Comparison of ENCODE assay signal across 8 cellular contexts in genomic region chrX:129678176-129678880, GRCh38. TPM values are rescaled to one million over a fixed set of nuclear protein-coding genes. Genes with fewer than 3 reads are reported as not detected.
A peak's percentile ranks its signal among the peaks of the same experiment; 100 is the strongest.
DNase-seq lines count a peak whose midpoint lies in the region; ATAC-seq and TF ChIP-seq lines count a peak whose summit lies in the region.

No MANE protein-coding gene starts in this region.

- CTCF ChIA-PET in A673 (lab: Charles Lee) = no interaction called here

- ATAC-seq in GM18868 (IDR thresholded peaks at IDR 0.05; ENCODE audit: unreplicated experiment) (peak; percentile 74), body of pancreas (peak; percentile 97), HG03095 (IDR thresholded peaks at IDR 0.05; ENCODE audit: unreplicated experiment) (no peak)

- no peaks in the 10 kb centered on the region for H3K36me3 Mint-ChIP-seq in T-helper 2 cell treated with Interferon-gamma antibody and Interleukin-4, amounts not matched to agents 5 μg/mL and 100 μg/mL, for 36 hours (ENCODE audit: low read depth)
- H3K36me3 Mint-ChIP-seq in immature natural killer cell = peaks cover 0 to 4% (median 0%) of the 10 kb centered on the region in 3 donors

- TF ChIP-seq POLR2A in body of pancreas (IDR thresholded peaks at IDR 0.05) = peak in 2 of 3 donors; percentile 58 to 67

- H3K9me3 Mint-ChIP-seq in T-helper 2 cell treated with Interferon-gamma antibody and Interleukin-4, amounts not matched to agents 5 μg/mL and 100 μg/mL, for 36 hours = no peaks in the 10 kb centered on the region
- peaks cover 0 to 2% (median 0%) of the 10 kb centered on the region in 6 donors for H3K9me3 Mint-ChIP-seq in immature natural killer cell

- H3K4me3 Mint-ChIP-seq in T-helper 2 cell treated with Interferon-gamma antibody and Interleukin-4, amounts not matched to agents 5 μg/mL and 100 μg/mL, for 36 hours = peak overlapping the region; percentile 57
- H3K4me3 Mint-ChIP-seq in immature natural killer cell = peak overlapping the region; percentile 64 to 81 (median 75)

- H3K27me3 ChIP-seq in A673 (replicated peaks; ENCODE audit: insufficient read depth, low read depth, low read length, poor library complexity) = no peaks in the 10 kb centered on the region
- no peaks in the 10 kb centered on the region for H3K27me3 ChIP-seq in body of pancreas

- H3K4me3 ChIP-seq in A673 (ENCODE audit: low read depth, low read length, poor library complexity, severe bottlenecking) (peak overlapping the region; percentile 16), body of pancreas (peak overlapping the region in 1 of 2 donors; percentile 2)

- peak; percentile 26 for DNase-seq in A673 (ENCODE audit: low spot score)
- peak; percentile 79 for DNase-seq in M059J (ENCODE audit: low read depth)
- DNase-seq in T-helper 2 cell treated with Interferon-gamma antibody and Interleukin-4, amounts not matched to agents 5 μg/mL and 100 μg/mL, for 36 hours (ENCODE audit: low spot score) = peak; percentile 9
- peak; percentile 58 to 77 (median 64) for DNase-seq in body of pancreas
- peak; percentile 50 to 63 (median 62) for DNase-seq in immature natural killer cell
- peak; percentile 27 for DNase-seq in stimulated activated CD4-positive, alpha-beta T cell treated with anti-CD3 and anti-CD28 coated beads, Interleukin-1b, Interleukin-23, amount 100 ng/mL, for 48 hours

- TF ChIP-seq CTCF in A673 (conservative IDR thresholded peaks at IDR 0.05; ENCODE audit: low read depth, low read length) (peak; percentile 31; the same call in 1 of the 2 replicates), body of pancreas (IDR thresholded peaks at IDR 0.05) (peak in 5 of 7 experiments; percentile 11 to 57 (median 21))

- intact Hi-C loops in A673 (cut with micrococcal nuclease; ENCODE audit: unreplicated experiment) (no loop called here), body of pancreas (cut with DNase I) (no loop called here)

- H3K27ac ChIP-seq in A673 (ENCODE audit: low read depth, low read length, poor library complexity, severe bottlenecking) = no peak overlapping the region
- peak overlapping the region; percentile 75 to 89 (median 84) for H3K27ac ChIP-seq in body of pancreas

- 20% methylated on average over 9 of the region's 49 CpGs; no CpG with 5 or more reads in 1 of the 2 donors for WGBS in body of pancreas, 2 donors

- peaks cover 14% of the 10 kb centered on the region for H3K27me3 Mint-ChIP-seq in T-helper 2 cell treated with Interferon-gamma antibody and Interleukin-4, amounts not matched to agents 5 μg/mL and 100 μg/mL, for 36 hours (ENCODE audit: low read depth)
- H3K27me3 Mint-ChIP-seq in immature natural killer cell (ENCODE audit: low read depth in 3 of 3) = peaks cover 1 to 11% (median 4%) of the 10 kb centered on the region in 3 donors

- BruUV-seq in A673 (replicated peaks; lab: Mats Ljungman, UMichigan) = no TSS peak

- POLR2A ChIA-PET in A673 (lab: Charles Lee; ENCODE audit: low non-redundant PET) = no interaction called here

- no peaks in the 10 kb centered on the region for H3K9me3 ChIP-seq in A673 (ENCODE audit: low read depth, low read length, poor library complexity, severe bottlenecking)
- H3K9me3 ChIP-seq in body of pancreas = no peaks in the 10 kb centered on the region

- no peak overlapping the region for H3K27ac Mint-ChIP-seq in T-helper 2 cell treated with Interferon-gamma antibody and Interleukin-4, amounts not matched to agents 5 μg/mL and 100 μg/mL, for 36 hours
- H3K27ac Mint-ChIP-seq in immature natural killer cell = peak overlapping the region; percentile 54 to 83 (median 81)

- H3K36me3 ChIP-seq in A673 (ENCODE audit: insufficient read depth, low read length, poor library complexity, severe bottlenecking) (no peaks in the 10 kb centered on the region), body of pancreas (replicated peaks in 1 of 2; ENCODE audit: insufficient read depth in 1 of 2, low read depth in 2 of 2) (no peaks in the 10 kb centered on the region)

- H3K4me1 Mint-ChIP-seq in T-helper 2 cell treated with Interferon-gamma antibody and Interleukin-4, amounts not matched to agents 5 μg/mL and 100 μg/mL, for 36 hours (ENCODE audit: low read depth) = peaks cover 7% of the 10 kb centered on the region
- peaks cover 13 to 14% of the 10 kb centered on the region in 2 donors for H3K4me1 Mint-ChIP-seq in immature natural killer cell

- no peaks in the 10 kb centered on the region for H3K4me1 ChIP-seq in A673 (ENCODE audit: insufficient read depth, low read length, poor library complexity, severe bottlenecking)
- H3K4me1 ChIP-seq in body of pancreas = peaks cover 12% of the 10 kb centered on the region

RNA-seq across cellular contexts. Expression of gene APLN, which starts 23.6 kb away (rescaled TPM):
- total RNA-seq in A673 (2021) (0.34 and 0.55 TPM in 2 replicates), body of pancreas (not detected)
- 1.9 and 2.1 TPM in 2 replicates for total RNA-seq in M059J (2014; rRNA removed; shearing (Covaris generic))
- polyA plus RNA-seq in immature natural killer cell = not detected

Comparison
In these comparisons a context has a peak if more than half of its experiments do, and no peak if none do; other contexts are left out.
1. DNase-seq: peak in every context shown above with its lines; median percentile 79 in M059J; 64 in body of pancreas; 62 in immature natural killer cell; 27 in stimulated activated CD4-positive, alpha-beta T cell treated with anti-CD3 and anti-CD28 coated beads, Interleukin-1b, Interleukin-23, amount 100 ng/mL, for 48 hours; 26 in A673; 9 in T-helper 2 cell treated with Interferon-gamma antibody and Interleukin-4, amounts not matched to agents 5 μg/mL and 100 μg/mL, for 36 hours.